In the genomic region with DNA sequence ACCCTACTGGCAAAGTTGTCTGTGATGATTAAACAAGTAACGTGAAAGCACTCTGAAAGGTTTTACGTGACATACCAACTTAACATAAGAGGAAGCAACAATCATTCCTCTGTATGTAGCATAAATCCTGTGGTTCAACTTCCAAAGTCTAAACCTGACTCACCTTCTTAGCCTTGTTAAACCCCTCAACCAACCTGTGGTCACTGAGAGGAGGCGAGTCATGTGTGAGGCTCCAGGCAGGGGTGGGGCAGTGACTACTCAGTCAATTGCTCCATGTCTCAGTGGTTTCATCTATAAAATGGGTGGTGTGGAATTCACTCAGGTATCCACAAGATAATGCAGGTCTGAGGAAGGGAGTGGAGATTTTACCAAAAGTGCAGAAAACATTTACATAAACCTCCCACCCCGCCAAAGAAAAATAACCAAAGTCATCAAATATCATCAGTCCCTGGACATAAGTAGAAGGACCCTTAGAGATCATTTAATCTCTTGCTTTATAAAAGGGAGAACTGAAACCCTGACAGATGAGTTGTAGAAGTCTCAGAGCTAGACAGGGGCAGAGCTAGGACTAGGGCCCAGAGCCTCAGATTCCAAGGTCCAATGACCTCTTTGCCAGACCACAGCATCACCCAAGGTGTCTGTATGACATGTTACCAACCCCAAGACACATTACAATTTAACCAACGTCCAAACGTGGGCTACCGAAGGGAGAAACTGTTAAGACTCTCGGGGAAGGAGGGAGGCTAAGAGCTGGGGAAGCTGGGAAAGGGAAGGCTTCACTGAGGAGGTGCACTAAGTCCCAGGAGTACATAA, we compare ENCODE assay signal across 8 cellular contexts. TPM values are rescaled to one million over a fixed set of nuclear protein-coding genes. Genes with fewer than 3 reads are reported as not detected.
DNase-seq lines count a peak whose midpoint lies in the region; ATAC-seq, FAIRE-seq and TF ChIP-seq lines count a peak whose summit lies in the region.

No MANE protein-coding gene starts in this region.

- peaks cover 43% of the 10 kb centered on the region for H3F3A ChIP-seq in SU-DHL-6 (ENCODE audit: insufficient read depth)

- H3K9me3 ChIP-seq in SU-DHL-6 (ENCODE audit: insufficient read depth, low read length) (no peaks in the 10 kb centered on the region), duodenal mucosa (ENCODE audit: control insufficient read depth in 1 of 2, low read length in 2 of 2) (no peaks in the 10 kb centered on the region), small intestine (ENCODE audit: control insufficient read depth, low read depth) (no peaks in the 10 kb centered on the region)

- H3K4me1 ChIP-seq in duodenal mucosa (ENCODE audit: control insufficient read depth in 1 of 2, insufficient read depth in 2 of 2, low read length in 2 of 2) (peaks cover 41 to 43% of the 10 kb centered on the region in 2 donors), small intestine (ENCODE audit: control insufficient read depth in 2 of 2, insufficient read depth in 1 of 2, low read depth in 1 of 2, low read length in 1 of 2) (peaks cover 3 to 5% of the 10 kb centered on the region in 2 donors)

- H3K36me3 ChIP-seq in SU-DHL-6 (ENCODE audit: low read length) (peaks cover 8% of the 10 kb centered on the region), duodenal mucosa (ENCODE audit: control insufficient read depth in 1 of 2, insufficient read depth in 2 of 2, low read length in 2 of 2) (peaks cover 13 to 16% of the 10 kb centered on the region in 2 donors), small intestine (ENCODE audit: control insufficient read depth in 2 of 2, insufficient read depth in 2 of 2, low read length in 2 of 2) (peaks cover 3 to 9% of the 10 kb centered on the region in 2 donors)

- H3K4me2 ChIP-seq in SU-DHL-6 (ENCODE audit: low read depth, low read length, poor library complexity, severe bottlenecking), result peak overlapping the region; percentile 96

- intact Hi-C loops in sciatic nerve (cut with DNase I), result no loop called here

- H3K4me3 ChIP-seq in SU-DHL-6 (ENCODE audit: insufficient read depth, low read length, poor library complexity, severe bottlenecking) (no peak overlapping the region), duodenal mucosa (ENCODE audit: low read depth in 1 of 2, low read length in 2 of 2) (peak overlapping the region; percentile 10 to 30), small intestine (ENCODE audit: low read depth in 1 of 2, low read length in 2 of 2) (no peak overlapping the region)

- H3K27ac ChIP-seq in SU-DHL-6 (ENCODE audit: low read depth, low read length) (peak overlapping the region; percentile 98), duodenal mucosa (ENCODE audit: low read depth, low read length) (peak overlapping the region; percentile 72), small intestine (ENCODE audit: low read depth in 1 of 2, low read length in 1 of 2) (peak overlapping the region; percentile 77 to 92)

- no peak overlapping the region for H2AFZ ChIP-seq in SU-DHL-6 (ENCODE audit: low read depth, low read length, severe bottlenecking)

- H3K27me3 ChIP-seq in SU-DHL-6 (ENCODE audit: low read length) (no peaks in the 10 kb centered on the region), duodenal mucosa (ENCODE audit: control insufficient read depth in 1 of 2, insufficient read depth in 2 of 2, low read length in 2 of 2) (no peaks in the 10 kb centered on the region), small intestine (ENCODE audit: control insufficient read depth in 2 of 2, insufficient read depth in 2 of 2, low read length in 2 of 2) (no peaks in the 10 kb centered on the region)

- no peaks in the 10 kb centered on the region for H4K20me1 ChIP-seq in SU-DHL-6 (ENCODE audit: low read depth, low read length)

- peak; percentile 40 for ATAC-seq in GM18508 (IDR thresholded peaks at IDR 0.05; ENCODE audit: insufficient read depth, unreplicated experiment)
- ATAC-seq in HG02981 (IDR thresholded peaks at IDR 0.05; ENCODE audit: unreplicated experiment), result peak; percentile 49
- ATAC-seq in sciatic nerve, result no peak

- WGBS in small intestine, 3 donors, result 43 to 56% (median 47%) methylated on average over 8 of the region's 8 CpGs

- H3K9ac ChIP-seq in SU-DHL-6 (ENCODE audit: low read length) (peak overlapping the region; percentile 99), duodenal mucosa (ENCODE audit: low read depth in 1 of 2, low read length in 2 of 2) (peak overlapping the region; percentile 40 to 48)

- DNase-seq in small intestine, result peak; percentile 97
- no peak for DNase-seq in COR-L47 (lab: John Stamatoyannopoulos, UW)
- DNase-seq in sciatic nerve (ENCODE audit: low spot score), result no peak
- DNase-seq in NCI-H446 (lab: John Stamatoyannopoulos, UW), result no peak

- H3K79me2 ChIP-seq in SU-DHL-6 (ENCODE audit: insufficient read depth, low read length), result peaks cover 11% of the 10 kb centered on the region

- FAIRE-seq in small intestine (lab: Jason Lieb, UNC), result no peak

- H3K9me2 ChIP-seq in SU-DHL-6 (replicated peaks; ENCODE audit: insufficient read depth, low read length), result no peaks in the 10 kb centered on the region

- TF ChIP-seq CTCF in SU-DHL-6 (IDR thresholded peaks at IDR 0.05; ENCODE audit: insufficient read depth, low read length, poor library complexity, severe bottlenecking), result no peak

RNA-seq across cellular contexts. Expression of gene PCBP1, which starts 3.7 kb away (rescaled TPM):
- polyA plus RNA-seq in small intestine, result 100 to 1,000 TPM; 247 to 311 (median 291) TPM
- total RNA-seq in sciatic nerve, result 285 TPM

Comparison
In these comparisons a context has a peak if more than half of its experiments do, and no peak if none do; other contexts are left out.
1. H3K4me3 ChIP-seq: peak in duodenal mucosa (2 of 2); none in SU-DHL-6 (single experiment) and small intestine (0 of 2).
2. Peak in every context shown above with its lines, with median percentiles within 50 percentile points of each other: H3K27ac ChIP-seq.